In the genomic region with DNA sequence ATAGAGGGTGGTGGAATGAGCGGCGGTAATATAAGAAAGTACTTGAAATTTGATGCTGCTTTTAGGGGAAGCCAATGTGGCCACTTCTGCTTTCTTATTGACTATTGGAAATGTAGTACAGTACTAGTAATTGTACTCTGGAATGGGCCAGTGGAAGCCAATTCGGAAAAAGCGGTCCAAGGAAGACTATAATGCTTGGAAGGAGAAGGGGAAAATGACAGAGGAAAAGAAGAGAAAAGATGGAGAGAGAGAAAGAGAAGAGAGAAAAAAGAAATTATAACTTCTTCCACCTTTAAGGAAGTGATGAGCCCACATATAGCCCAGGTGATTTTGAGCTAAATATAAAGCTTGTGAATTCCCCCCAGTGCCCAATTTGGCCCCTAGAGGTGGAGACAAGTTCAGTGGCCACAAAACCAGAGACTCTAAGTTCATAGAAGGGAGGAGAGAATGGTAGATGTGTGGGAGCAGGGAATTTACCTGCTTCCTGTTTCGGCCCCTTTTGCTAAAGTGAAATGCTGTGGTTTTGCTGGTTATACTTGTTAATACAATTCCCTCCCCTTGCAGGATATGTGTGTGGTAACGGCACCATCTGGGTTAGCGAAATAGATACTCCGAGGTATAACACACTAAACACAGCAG, we compare ENCODE assay signal across 8 cellular contexts. TPM values are rescaled to one million over a fixed set of nuclear protein-coding genes. Genes with fewer than 3 reads are reported as not detected.
A peak's percentile ranks its signal among the peaks of the same experiment; 100 is the strongest.
DNase-seq lines count a peak whose midpoint lies in the region; ATAC-seq and TF ChIP-seq lines count a peak whose summit lies in the region.

No MANE protein-coding gene starts in this region.

- TF ChIP-seq CTCF in OCI-LY3 (IDR thresholded peaks at IDR 0.05; ENCODE audit: low read depth, low read length), result no peak
- no peak for TF ChIP-seq CTCF in PC-3 (conservative IDR thresholded peaks at IDR 0.05; ENCODE audit: low read depth, low read length)
- no peak for TF ChIP-seq CTCF in ascending aorta (IDR thresholded peaks at IDR 0.05)

- H3K9me3 ChIP-seq in OCI-LY3 (ENCODE audit: insufficient read depth, low read length), result no peaks in the 10 kb centered on the region
- no peaks in the 10 kb centered on the region for H3K9me3 ChIP-seq in PC-3 (ENCODE audit: low read length)
- no peaks in the 10 kb centered on the region for H3K9me3 ChIP-seq in ascending aorta

- CTCF ChIA-PET in PC-3 (lab: Charles Lee), result no interaction called here

- peaks cover 81% of the 10 kb centered on the region for H3K4me1 ChIP-seq in OCI-LY3 (ENCODE audit: low read length)
- H3K4me1 ChIP-seq in PC-3 (ENCODE audit: insufficient read depth, low read length), result no peaks in the 10 kb centered on the region
- no peaks in the 10 kb centered on the region for H3K4me1 ChIP-seq in ascending aorta

- peak overlapping the region; percentile 59 for H3K4me3 Mint-ChIP-seq in memory B cell

- H3K9ac ChIP-seq in OCI-LY3 (ENCODE audit: low read length), result peak overlapping the region; percentile 74
- H3K9ac ChIP-seq in PC-3 (ENCODE audit: low read length), result no peak overlapping the region

- H3K79me2 ChIP-seq in OCI-LY3 (ENCODE audit: low read length) (no peaks in the 10 kb centered on the region), PC-3 (ENCODE audit: low read length) (no peaks in the 10 kb centered on the region)

- H3K4me1 Mint-ChIP-seq in memory B cell, result peaks cover 25% of the 10 kb centered on the region

- H3K27ac Mint-ChIP-seq in memory B cell, result peak overlapping the region; percentile 77

- H3K36me3 ChIP-seq in OCI-LY3 (replicated peaks; ENCODE audit: low read depth, low read length) (no peaks in the 10 kb centered on the region), PC-3 (ENCODE audit: low read depth, low read length) (no peaks in the 10 kb centered on the region), ascending aorta (no peaks in the 10 kb centered on the region)

- peak overlapping the region; percentile 60 for H3K4me3 ChIP-seq in OCI-LY3 (ENCODE audit: low read length)
- H3K4me3 ChIP-seq in PC-3 (ENCODE audit: low read length), result no peak overlapping the region
- no peak overlapping the region for H3K4me3 ChIP-seq in ascending aorta

- DNase-seq in memory B cell (ENCODE audit: low spot score in 2 of 2), result peak; percentile 47 to 59
- DNase-seq in NCI-H748 treated with DMSO at 0.1 percent for 48 hours (lab: John Stamatoyannopoulos, UW), result no peak
- DNase-seq in pons (ENCODE audit: low spot score), result no peak
- no peak for DNase-seq in PC-3
- no peak for DNase-seq in ascending aorta (ENCODE audit: low spot score in 2 of 2)

- POLR2A ChIA-PET in PC-3 (lab: Charles Lee; ENCODE audit: unreplicated experiment), result no interaction called here

- ATAC-seq in GM18858 (IDR thresholded peaks at IDR 0.05; ENCODE audit: unreplicated experiment) (peak; percentile 62), HG02763 (IDR thresholded peaks at IDR 0.05; ENCODE audit: unreplicated experiment) (peak; percentile 62), memory B cell (ENCODE audit: low read depth) (peak; percentile 71), PC-3 (no peak)

- intact Hi-C loops in PC-3 (cut with micrococcal nuclease) (no loop called here), ascending aorta (cut with DNase I) (no loop called here)

- H3K36me3 Mint-ChIP-seq in memory B cell, result no peaks in the 10 kb centered on the region

- no peaks in the 10 kb centered on the region for H3F3A ChIP-seq in PC-3 (ENCODE audit: low read length, unreplicated experiment)

- no peaks in the 10 kb centered on the region for H3K9me2 ChIP-seq in PC-3 (replicated peaks; ENCODE audit: low read length)

- no peaks in the 10 kb centered on the region for H3K27me3 Mint-ChIP-seq in memory B cell

- no peaks in the 10 kb centered on the region for H3K9me3 Mint-ChIP-seq in memory B cell

- H3K27me3 ChIP-seq in OCI-LY3 (ENCODE audit: low read depth, low read length), result 0 out of 2 replicates have a peak, but pooled peaks cover 4% of the 10 kb centered on the region
- no peaks in the 10 kb centered on the region for H3K27me3 ChIP-seq in PC-3 (ENCODE audit: low read length)
- H3K27me3 ChIP-seq in ascending aorta, result no peaks in the 10 kb centered on the region

- H2AFZ ChIP-seq in OCI-LY3 (ENCODE audit: low read depth, low read length), result no peak overlapping the region
- no peak overlapping the region for H2AFZ ChIP-seq in PC-3 (ENCODE audit: low read length)

- H3K27ac ChIP-seq in OCI-LY3 (ENCODE audit: low read length) (peak overlapping the region; percentile 96), PC-3 (ENCODE audit: low read length) (no peak overlapping the region), ascending aorta (no peak overlapping the region)

- no TSS peak for BruUV-seq in PC-3 (replicated peaks; lab: Mats Ljungman, UMichigan)

- H3K4me2 ChIP-seq in OCI-LY3 (ENCODE audit: low read length) (peak overlapping the region; percentile 91), PC-3 (ENCODE audit: low read length) (no peak overlapping the region)

- no peaks in the 10 kb centered on the region for H4K20me1 ChIP-seq in OCI-LY3 (ENCODE audit: insufficient read depth, low read length)
- H4K20me1 ChIP-seq in PC-3 (ENCODE audit: low read length), result no peaks in the 10 kb centered on the region

RNA-seq across cellular contexts. Expression of a gene that starts 35.7 kb away (rescaled TPM):
- total RNA-seq in PC-3 (2014; rRNA removed), result 5.1 and 6.2 TPM in 2 replicates
- 5.7 TPM for total RNA-seq in ascending aorta

Comparison
In these comparisons a context has a peak if more than half of its experiments do, and no peak if none do; other contexts are left out.
1. DNase-seq: peak in memory B cell (2 of 2); none in NCI-H748 treated with DMSO at 0.1 percent for 48 hours (single experiment), pons (single experiment), PC-3 (single experiment) and ascending aorta (0 of 2).